ENCODE assay signal across 33 cellular contexts in the genomic region with DNA sequence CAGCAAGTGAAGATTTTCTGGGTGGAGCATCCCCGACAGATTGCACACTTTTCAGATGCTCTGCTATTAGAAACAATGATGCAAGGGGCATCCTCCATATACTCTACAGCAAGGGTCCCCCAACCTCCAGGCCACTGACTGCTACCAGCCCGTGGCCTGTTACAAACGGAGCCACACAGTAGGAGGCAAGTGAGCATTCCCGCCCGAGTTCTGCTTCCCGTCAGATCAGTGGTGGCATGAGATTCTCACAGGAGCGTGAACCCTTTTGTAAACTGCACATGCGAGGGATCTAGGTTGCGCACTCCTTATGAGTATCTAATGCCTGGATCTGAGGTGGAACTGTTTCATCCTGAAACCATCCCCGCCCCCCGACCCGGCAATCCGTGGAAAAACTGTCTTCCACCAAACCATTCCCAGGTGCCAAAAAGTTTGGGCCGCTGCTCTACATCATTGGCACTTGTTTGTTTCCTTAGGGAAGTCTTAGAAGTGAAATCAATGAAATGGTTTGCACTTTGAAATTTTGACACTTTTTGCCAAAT. TPM values are rescaled to one million over a fixed set of nuclear protein-coding genes. Genes with fewer than 3 reads are reported as not detected.
"Had no signal": no experiment of that assay in that cellular context is flagged by ENCODE, and none has a peak within 500 bp of the region (broad histone marks: within the 10 kb centered on the region; RNA-seq: fewer than 3 reads in every experiment).

No MANE protein-coding gene starts in this region.

- H3K27me3 ChIP-seq: ascending aorta, breast epithelium, MG63, SJSA1 had no signal

- H3K36me3 Mint-ChIP-seq: activated CD4-positive, alpha-beta memory T cell treated with anti-CD3 and anti-CD28 coated beads for 36 hours; activated CD8-positive, alpha-beta memory T cell treated with anti-CD3 and anti-CD28 coated beads, Interleukin-2, amount 10 ng/mL, durations not matched to agents 7 days and 5 days; activated naive CD4-positive, alpha-beta T cell treated with anti-CD3 and anti-CD28 coated beads, Interleukin-2, amount 50 U/mL, for 24 hours had no signal

- H3K4me3 Mint-ChIP-seq: activated CD4-positive, alpha-beta memory T cell treated with anti-CD3 and anti-CD28 coated beads for 36 hours; activated CD4-positive, alpha-beta T cell treated with anti-CD3 and anti-CD28 coated beads, Interleukin-2, amount 10 ng/mL, durations not matched to agents 24 days and 14 days; activated CD8-positive, alpha-beta memory T cell treated with anti-CD3 and anti-CD28 coated beads, Interleukin-2, amount 10 ng/mL, durations not matched to agents 7 days and 5 days; activated naive CD4-positive, alpha-beta T cell treated with anti-CD3 and anti-CD28 coated beads, Interleukin-2, amount 50 U/mL, for 24 hours; activated naive CD8-positive, alpha-beta T cell treated with anti-CD3 and anti-CD28 coated beads, Interleukin-2, amount 10 ng/mL, durations not matched to agents 7 days and 5 days; activated T-cell treated with anti-CD3 and anti-CD28 coated beads, Interleukin-2, amount 50 U/mL, for 72 hours; activated T-helper 17 cell treated with anti-CD3 and anti-CD28 coated beads, Interleukin-2, amount 50 U/mL, for 72 hours; T-helper 1 cell treated with Interleukin-12 subunit alpha and Interleukin-12 subunit beta and Interleukin-4 antibody, amounts not matched to agents 30 μg/mL and 1 μg/mL, for 36 hours; T-helper 2 cell treated with Interferon-gamma antibody and Interleukin-4, amounts not matched to agents 5 μg/mL and 100 μg/mL, for 36 hours had no signal

- DNase-seq: activated CD4-positive, alpha-beta memory T cell treated with anti-CD3 and anti-CD28 coated beads for 36 hours; activated CD4-positive, alpha-beta T cell treated with anti-CD3 and anti-CD28 coated beads, Interleukin-2, amount 10 ng/mL, durations not matched to agents 24 days and 14 days; activated CD8-positive, alpha-beta memory T cell treated with anti-CD3 and anti-CD28 coated beads, Interleukin-2, amount 10 ng/mL, durations not matched to agents 7 days and 5 days; activated effector memory CD4-positive, alpha-beta T cell treated with anti-CD3 and anti-CD28 coated beads, Interleukin-2, amount 50 U/mL, for 16 hours; activated naive CD4-positive, alpha-beta T cell; activated naive CD8-positive, alpha-beta T cell treated with anti-CD3 and anti-CD28 coated beads, Interleukin-2, amount 10 ng/mL, durations not matched to agents 7 days and 5 days; activated T-cell treated with anti-CD3 and anti-CD28 coated beads, Interleukin-2, amount 50 U/mL, for 1 hour; activated T-cell treated with anti-CD3 and anti-CD28 coated beads, Interleukin-2, amount 50 U/mL, for 72 hours; amygdala; Kasumi-1; KG1; MG63; NCI-H1048; NCI-H1105 treated with DMSO at 0.1 percent for 48 hours; NCI-H1436 treated with DMSO at 0.1 percent for 48 hours; NCI-H1694 treated with DMSO at 0.1 percent for 48 hours; NCI-H2029; NCI-H345; NCI-H524 treated with DMSO at 0.1 percent for 48 hours; SHP77 treated with DMSO at 0.1 percent for 48 hours; SK-N-SH had no signal

- H3K4me3 ChIP-seq: ascending aorta, breast epithelium, MG63, SJSA1 had no signal

- H3K9ac ChIP-seq: SK-N-SH had no signal

- H3K27me3 Mint-ChIP-seq: activated CD4-positive, alpha-beta memory T cell treated with anti-CD3 and anti-CD28 coated beads for 36 hours; activated CD4-positive, alpha-beta T cell treated with anti-CD3 and anti-CD28 coated beads, Interleukin-2, amount 10 ng/mL, durations not matched to agents 24 days and 14 days; activated CD8-positive, alpha-beta memory T cell treated with anti-CD3 and anti-CD28 coated beads, Interleukin-2, amount 10 ng/mL, durations not matched to agents 7 days and 5 days; activated naive CD4-positive, alpha-beta T cell treated with anti-CD3 and anti-CD28 coated beads, Interleukin-2, amount 50 U/mL, for 24 hours; activated naive CD8-positive, alpha-beta T cell treated with anti-CD3 and anti-CD28 coated beads, Interleukin-2, amount 10 ng/mL, durations not matched to agents 7 days and 5 days; activated T-helper 17 cell treated with anti-CD3 and anti-CD28 coated beads, Interleukin-2, amount 50 U/mL, for 72 hours had no signal

- ATAC-seq: activated CD8-positive, alpha-beta memory T cell treated with anti-CD3 and anti-CD28 coated beads, Interleukin-2, amount 10 ng/mL, durations not matched to agents 7 days and 5 days; activated T-cell treated with anti-CD3 and anti-CD28 coated beads, Interleukin-2, amount 50 U/mL, for 72 hours; activated T-helper 17 cell treated with anti-CD3 and anti-CD28 coated beads, Interleukin-2, amount 50 U/mL, for 72 hours; Panc1 had no signal

- H3K4me2 ChIP-seq: SK-N-SH had no signal

- FAIRE-seq: TTC549 had no signal

- H3K27ac ChIP-seq: ascending aorta, breast epithelium, SJSA1 had no signal

- H3K9me3 ChIP-seq: ascending aorta, breast epithelium, MG63, SJSA1, SK-N-SH had no signal

- H3K27ac Mint-ChIP-seq: activated CD4-positive, alpha-beta memory T cell treated with anti-CD3 and anti-CD28 coated beads for 36 hours; activated CD4-positive, alpha-beta T cell treated with anti-CD3 and anti-CD28 coated beads, Interleukin-2, amount 10 ng/mL, durations not matched to agents 24 days and 14 days; activated CD8-positive, alpha-beta memory T cell treated with anti-CD3 and anti-CD28 coated beads, Interleukin-2, amount 10 ng/mL, durations not matched to agents 7 days and 5 days; activated naive CD4-positive, alpha-beta T cell treated with anti-CD3 and anti-CD28 coated beads, Interleukin-2, amount 50 U/mL, for 24 hours; activated naive CD8-positive, alpha-beta T cell treated with anti-CD3 and anti-CD28 coated beads, Interleukin-2, amount 10 ng/mL, durations not matched to agents 7 days and 5 days; activated T-cell treated with anti-CD3 and anti-CD28 coated beads, Interleukin-2, amount 50 U/mL, for 72 hours; activated T-helper 17 cell treated with anti-CD3 and anti-CD28 coated beads, Interleukin-2, amount 50 U/mL, for 72 hours; T-helper 1 cell treated with Interleukin-12 subunit alpha and Interleukin-12 subunit beta and Interleukin-4 antibody, amounts not matched to agents 30 μg/mL and 1 μg/mL, for 36 hours; T-helper 2 cell treated with Interferon-gamma antibody and Interleukin-4, amounts not matched to agents 5 μg/mL and 100 μg/mL, for 36 hours had no signal

- H3K36me3 ChIP-seq: breast epithelium had no signal

- H3K9me3 Mint-ChIP-seq: activated CD4-positive, alpha-beta memory T cell treated with anti-CD3 and anti-CD28 coated beads for 36 hours; activated CD4-positive, alpha-beta T cell treated with anti-CD3 and anti-CD28 coated beads, Interleukin-2, amount 10 ng/mL, durations not matched to agents 24 days and 14 days; activated naive CD4-positive, alpha-beta T cell treated with anti-CD3 and anti-CD28 coated beads, Interleukin-2, amount 50 U/mL, for 24 hours; activated naive CD8-positive, alpha-beta T cell treated with anti-CD3 and anti-CD28 coated beads, Interleukin-2, amount 10 ng/mL, durations not matched to agents 7 days and 5 days; activated T-cell treated with anti-CD3 and anti-CD28 coated beads, Interleukin-2, amount 50 U/mL, for 72 hours; activated T-helper 17 cell treated with anti-CD3 and anti-CD28 coated beads, Interleukin-2, amount 50 U/mL, for 72 hours; T-helper 1 cell treated with Interleukin-12 subunit alpha and Interleukin-12 subunit beta and Interleukin-4 antibody, amounts not matched to agents 30 μg/mL and 1 μg/mL, for 36 hours; T-helper 2 cell treated with Interferon-gamma antibody and Interleukin-4, amounts not matched to agents 5 μg/mL and 100 μg/mL, for 36 hours had no signal

RNA-seq across cellular contexts. Expression of gene IGFALS, which starts 38.1 kb away (rescaled TPM):
- total RNA-seq: activated CD4-positive, alpha-beta memory T cell treated with anti-CD3 and anti-CD28 coated beads for 36 hours; activated CD8-positive, alpha-beta memory T cell treated with anti-CD3 and anti-CD28 coated beads, Interleukin-2, amount 10 ng/mL, durations not matched to agents 7 days and 5 days; ascending aorta; NCI-H460; RPMI7951; SJSA1 had no signal

RNA-seq across cellular contexts. Expression of gene MEIOB, which starts 40.4 kb away (rescaled TPM):
- total RNA-seq: activated CD4-positive, alpha-beta memory T cell treated with anti-CD3 and anti-CD28 coated beads for 36 hours; activated CD4-positive, alpha-beta T cell treated with anti-CD3 and anti-CD28 coated beads, Interleukin-2, amount 10 ng/mL, durations not matched to agents 24 days and 14 days; activated CD8-positive, alpha-beta memory T cell treated with anti-CD3 and anti-CD28 coated beads, Interleukin-2, amount 10 ng/mL, durations not matched to agents 7 days and 5 days; activated naive CD8-positive, alpha-beta T cell treated with anti-CD3 and anti-CD28 coated beads, Interleukin-2, amount 10 ng/mL, durations not matched to agents 7 days and 5 days; ascending aorta; breast epithelium; cardiac septum; RPMI7951; SJSA1 had no signal
- polyA plus RNA-seq: SK-N-SH had no signal
